Comparison of ENCODE assay signal across 18 cellular contexts in the genomic region with DNA sequence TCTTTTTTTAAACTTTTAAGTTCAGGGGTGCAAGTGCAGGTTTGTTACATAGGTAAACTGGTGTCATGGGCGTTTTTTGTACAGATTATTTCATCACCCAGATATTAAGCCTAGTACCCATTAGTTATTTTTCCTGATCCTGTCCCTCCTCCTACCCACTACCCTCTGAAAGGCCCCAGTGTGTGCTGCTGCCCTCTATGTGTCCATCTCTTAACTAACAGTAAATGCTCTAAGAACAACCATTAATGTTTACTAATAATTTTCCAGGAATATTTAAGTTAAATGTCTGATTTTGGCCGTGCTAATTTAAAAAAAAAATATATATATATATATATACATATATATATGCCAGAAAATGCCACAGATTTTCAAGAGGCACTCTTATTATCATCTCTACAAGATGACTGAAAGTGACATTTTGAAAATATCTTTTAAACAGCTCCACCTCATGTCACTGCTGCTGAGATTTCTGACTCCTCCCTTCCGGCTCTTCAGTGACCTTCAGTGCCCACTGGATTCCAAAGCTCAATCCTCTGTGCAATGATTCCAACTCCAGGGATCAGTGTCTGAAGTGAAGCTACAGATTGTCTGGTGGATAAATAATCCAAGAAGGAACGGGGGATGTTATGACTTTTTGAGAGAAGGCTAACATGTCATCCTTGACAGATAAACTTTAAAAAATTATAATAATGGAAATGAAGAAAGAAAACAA. TPM values are rescaled to one million over a fixed set of nuclear protein-coding genes. Genes with fewer than 3 reads are reported as not detected.
DNase-seq lines count a peak whose midpoint lies in the region; ATAC-seq, FAIRE-seq and TF ChIP-seq lines count a peak whose summit lies in the region.
"Had no signal": no experiment of that assay in that cellular context is flagged by ENCODE, and none has a peak within 500 bp of the region (broad histone marks: within the 10 kb centered on the region; RNA-seq: fewer than 3 reads in every experiment).

No MANE protein-coding gene starts in this region.

- no peak overlapping the region for H2AFZ ChIP-seq in Loucy (ENCODE audit: low read length)

- H3K4me1 ChIP-seq in Loucy (ENCODE audit: insufficient read depth, low read length, poor library complexity, severe bottlenecking) (no peaks in the 10 kb centered on the region), duodenal mucosa (ENCODE audit: control insufficient read depth in 1 of 2, insufficient read depth in 2 of 2, low read length in 2 of 2) (peaks cover 3 to 6% of the 10 kb centered on the region in 2 donors), kidney (ENCODE audit: control insufficient read depth in 1 of 2, insufficient read depth in 1 of 2, low read depth in 1 of 2, low read length in 2 of 2) (no peaks in the 10 kb centered on the region), psoas muscle (peaks cover 6% of the 10 kb centered on the region)

- DNase-seq in kidney: no peak
- DNase-seq in psoas muscle: no peak
- no peak for DNase-seq in SIG-M5 treated with dmso at 0.1 percent for 504 hours (lab: John Stamatoyannopoulos, UW; ENCODE audit: unreplicated experiment)
- DNase-seq in C1 segment of cervical spinal cord (lab: John Stamatoyannopoulos, UW): no peak
- DNase-seq in stimulated activated CD4-positive, alpha-beta T cell treated with anti-CD3 and anti-CD28 coated beads, Interleukin-15, amount 100 ng/mL, for 24 hours: no peak
- no peak for DNase-seq in NK-92 (lab: John Stamatoyannopoulos, UW; ENCODE audit: unreplicated experiment)
- DNase-seq: BE2C; CD8-positive, alpha-beta memory T cell; Kasumi-1; NCI-H187 treated with DMSO at 0.1 percent for 48 hours; NCI-H510A treated with DMSO at 0.1 percent for 48 hours; NK-92 treated with Interleukin-12 subunit alpha and Interleukin-12 subunit beta, amount 100 ng/mL, for 24 hours; OCI-M1 had no signal

- H3K4me2 ChIP-seq in Loucy (ENCODE audit: low read depth, low read length, poor library complexity, severe bottlenecking): no peak overlapping the region

- no peak for FAIRE-seq in kidney (lab: Jason Lieb, UNC)
- FAIRE-seq: H54 had no signal

- H3K27ac ChIP-seq in duodenal mucosa (ENCODE audit: low read depth, low read length): no peak overlapping the region
- H3K27ac ChIP-seq in kidney (ENCODE audit: low read depth in 2 of 2, low read length in 2 of 2): no peak overlapping the region
- H3K27ac ChIP-seq in psoas muscle: peak overlapping the region; percentile 43
- H3K27ac ChIP-seq: RWPE1, SK-N-MC had no signal

- no peaks in the 10 kb centered on the region for H3F3A ChIP-seq in Loucy (ENCODE audit: low read depth)

- H3K9me3 ChIP-seq in Loucy (ENCODE audit: insufficient read depth, low read depth, low read length) (no peaks in the 10 kb centered on the region), duodenal mucosa (ENCODE audit: control insufficient read depth in 1 of 2, low read length in 2 of 2) (no peaks in the 10 kb centered on the region), kidney (ENCODE audit: control insufficient read depth in 1 of 2, low read length in 2 of 2) (no peaks in the 10 kb centered on the region), psoas muscle (no peaks in the 10 kb centered on the region)
- H3K9me3 ChIP-seq: BE2C had no signal

- intact Hi-C loops in kidney (cut with DNase I): no loop called here
- intact Hi-C loops in psoas muscle (cut with DNase I): no loop called here

- H3K4me3 ChIP-seq in Loucy (ENCODE audit: low read length, poor library complexity, severe bottlenecking): no peak overlapping the region
- H3K4me3 ChIP-seq in duodenal mucosa (ENCODE audit: low read depth in 1 of 2, low read length in 2 of 2): peak overlapping the region; percentile 49 to 72
- peak overlapping the region; percentile 18 to 56 for H3K4me3 ChIP-seq in kidney (ENCODE audit: low read length in 2 of 2)
- H3K4me3 ChIP-seq in psoas muscle: peak overlapping the region; percentile 24
- H3K4me3 ChIP-seq: SK-N-MC had no signal

- no peaks in the 10 kb centered on the region for H4K20me1 ChIP-seq in Loucy (ENCODE audit: insufficient read depth, low read length, poor library complexity, severe bottlenecking)

- no peaks in the 10 kb centered on the region for H3K36me3 ChIP-seq in Loucy (ENCODE audit: insufficient read depth, low read length)
- H3K36me3 ChIP-seq in duodenal mucosa (ENCODE audit: control insufficient read depth in 1 of 2, insufficient read depth in 2 of 2, low read length in 2 of 2): no peaks in the 10 kb centered on the region
- no peaks in the 10 kb centered on the region for H3K36me3 ChIP-seq in kidney (ENCODE audit: control insufficient read depth in 1 of 2, insufficient read depth in 2 of 2, low read length in 2 of 2)
- no peaks in the 10 kb centered on the region for H3K36me3 ChIP-seq in psoas muscle (ENCODE audit: insufficient read depth in 1 of 2, low read depth in 1 of 2)
- H3K36me3 ChIP-seq: BE2C had no signal

- no peaks in the 10 kb centered on the region for H3K79me2 ChIP-seq in Loucy (ENCODE audit: insufficient read depth, low read length)

- ATAC-seq in psoas muscle: peak in 3 of 4 donors; percentile 54 to 67 (median 60)

- no peaks in the 10 kb centered on the region for H3K9me2 ChIP-seq in Loucy (replicated peaks; ENCODE audit: low read depth, low read length)

- H3K27me3 ChIP-seq in Loucy (ENCODE audit: insufficient read depth, low read length, poor library complexity, severe bottlenecking): no peaks in the 10 kb centered on the region
- no peaks in the 10 kb centered on the region for H3K27me3 ChIP-seq in duodenal mucosa (ENCODE audit: control insufficient read depth in 1 of 2, insufficient read depth in 2 of 2, low read length in 2 of 2)
- H3K27me3 ChIP-seq in psoas muscle (ENCODE audit: insufficient read depth in 3 of 3, low read length in 2 of 3): no peaks in the 10 kb centered on the region
- H3K27me3 ChIP-seq: BE2C had no signal

- H3K9ac ChIP-seq in Loucy (ENCODE audit: low read depth, low read length, poor library complexity, severe bottlenecking) (no peak overlapping the region), duodenal mucosa (ENCODE audit: low read depth in 1 of 2, low read length in 2 of 2) (peak overlapping the region; percentile 28 to 52), kidney (ENCODE audit: low read length in 2 of 2) (peak overlapping the region in 1 of 2 donors; percentile 6)

- 0 out of 2 replicates have a peak, but pooled peaks have one; percentile 9 for TF ChIP-seq CTCF in Loucy (conservative IDR thresholded peaks at IDR 0.05; ENCODE audit: low read length)
- no peak for TF ChIP-seq CTCF in kidney (IDR thresholded peaks at IDR 0.05; ENCODE audit: borderline replicate concordance, extremely low read depth, insufficient read depth)
- TF ChIP-seq CTCF in psoas muscle (IDR thresholded peaks at IDR 0.05): no peak

- 45 to 59% (median 50%) methylated on average over 4 of the region's 4 CpGs for WGBS in psoas muscle, 3 donors

RNA-seq across cellular contexts. Expression of a gene that starts 46.7 kb away (rescaled TPM):
- total RNA-seq in kidney (28.3 TPM), psoas muscle (10 to 100 TPM; 11.5 to 19.2 (median 17.6) TPM)
- polyA plus RNA-seq in kidney (ENCODE audit: insufficient read depth, low read depth, low replicate concordance) (16.0 TPM), psoas muscle (10 to 100 TPM; 12.2 to 13.3 (median 13.1) TPM)
